In the genomic region with DNA sequence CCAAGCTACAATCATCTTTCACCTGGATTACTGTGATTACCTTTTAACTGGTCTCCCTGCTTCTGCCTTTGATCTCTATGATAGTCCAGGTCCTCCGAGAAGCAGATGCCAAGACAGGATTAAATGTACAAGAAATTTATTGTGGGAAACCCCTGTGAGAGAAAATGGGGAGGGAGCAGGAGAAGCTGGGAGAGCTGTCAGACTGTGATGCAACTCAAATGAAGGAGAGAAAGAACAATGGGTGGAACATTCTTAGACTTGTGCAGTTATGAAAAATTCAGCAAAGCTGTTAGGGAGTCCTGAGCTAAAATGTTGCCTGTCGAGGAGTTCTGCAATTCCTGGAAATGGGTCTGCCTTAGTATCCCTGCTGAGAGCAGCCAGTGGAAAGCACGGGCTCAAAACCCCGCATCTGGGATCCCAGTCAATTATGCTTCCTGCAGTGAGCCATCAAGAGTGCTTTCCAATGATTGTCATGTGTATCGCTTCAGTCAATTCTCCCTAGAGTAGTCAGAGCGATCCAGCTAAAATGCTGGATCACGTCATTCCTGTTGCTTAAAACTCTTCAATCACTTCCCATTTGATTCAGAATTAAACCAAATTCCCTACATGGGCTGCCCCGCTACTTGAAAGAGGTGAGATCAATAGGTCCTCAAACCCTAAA, we compare ENCODE assay signal across 14 cellular contexts.
"Had no signal": no experiment of that assay in that cellular context is flagged by ENCODE, and none has a peak within 500 bp of the region (broad histone marks: within the 10 kb centered on the region; RNA-seq: fewer than 3 reads in every experiment).

No MANE protein-coding gene starts in this region.

- H3K9me3 Mint-ChIP-seq: activated T-cell treated with anti-CD3 and anti-CD28 coated beads, Interleukin-2, amount 50 U/mL, for 24 hours had no signal

- H3K4me1 ChIP-seq: foreskin keratinocyte, sigmoid colon had no signal

- H3K27me3 ChIP-seq: foreskin keratinocyte, left lung, pancreas, sigmoid colon, spleen had no signal

- DNase-seq: activated CD4-positive, alpha-beta T cell treated with anti-CD3 and anti-CD28 coated beads, Interleukin-2, amount 50 U/mL, for 4 hours; activated naive CD4-positive, alpha-beta T cell treated with anti-CD3 and anti-CD28 coated beads, Interleukin-2, amount 10 ng/mL, durations not matched to agents 7 days and 5 days; activated T-cell treated with anti-CD3 and anti-CD28 coated beads, Interleukin-2, amount 50 U/mL, for 24 hours; effector CD4-positive, alpha-beta T cell; foreskin keratinocyte; head of caudate nucleus; islet precursor cell; left lung; mammary epithelial cell; naive B cell; pancreas; sigmoid colon; spleen; stimulated activated CD4-positive, alpha-beta T cell treated with anti-CD3 and anti-CD28 coated beads, Interleukin-2, amount 100 ng/mL, for 24 hours had no signal

- H3K27ac Mint-ChIP-seq: activated naive CD4-positive, alpha-beta T cell treated with anti-CD3 and anti-CD28 coated beads, Interleukin-2, amount 10 ng/mL, durations not matched to agents 7 days and 5 days; activated T-cell treated with anti-CD3 and anti-CD28 coated beads, Interleukin-2, amount 50 U/mL, for 24 hours; naive B cell had no signal

- H3K9me3 ChIP-seq: left lung, pancreas, sigmoid colon, spleen had no signal

- H3K27me3 Mint-ChIP-seq: activated T-cell treated with anti-CD3 and anti-CD28 coated beads, Interleukin-2, amount 50 U/mL, for 24 hours; naive B cell had no signal

- H3K36me3 Mint-ChIP-seq: naive B cell had no signal

- H3K4me3 Mint-ChIP-seq: activated naive CD4-positive, alpha-beta T cell treated with anti-CD3 and anti-CD28 coated beads, Interleukin-2, amount 10 ng/mL, durations not matched to agents 7 days and 5 days; activated T-cell treated with anti-CD3 and anti-CD28 coated beads, Interleukin-2, amount 50 U/mL, for 24 hours; naive B cell had no signal

- H3K4me3 ChIP-seq: left lung, pancreas, sigmoid colon, spleen had no signal

- H3K36me3 ChIP-seq: left lung, pancreas, sigmoid colon, spleen had no signal

- H3K27ac ChIP-seq: foreskin keratinocyte, pancreas, sigmoid colon had no signal
